Comparison of ENCODE assay signal across 12 cellular contexts in the genomic region with DNA sequence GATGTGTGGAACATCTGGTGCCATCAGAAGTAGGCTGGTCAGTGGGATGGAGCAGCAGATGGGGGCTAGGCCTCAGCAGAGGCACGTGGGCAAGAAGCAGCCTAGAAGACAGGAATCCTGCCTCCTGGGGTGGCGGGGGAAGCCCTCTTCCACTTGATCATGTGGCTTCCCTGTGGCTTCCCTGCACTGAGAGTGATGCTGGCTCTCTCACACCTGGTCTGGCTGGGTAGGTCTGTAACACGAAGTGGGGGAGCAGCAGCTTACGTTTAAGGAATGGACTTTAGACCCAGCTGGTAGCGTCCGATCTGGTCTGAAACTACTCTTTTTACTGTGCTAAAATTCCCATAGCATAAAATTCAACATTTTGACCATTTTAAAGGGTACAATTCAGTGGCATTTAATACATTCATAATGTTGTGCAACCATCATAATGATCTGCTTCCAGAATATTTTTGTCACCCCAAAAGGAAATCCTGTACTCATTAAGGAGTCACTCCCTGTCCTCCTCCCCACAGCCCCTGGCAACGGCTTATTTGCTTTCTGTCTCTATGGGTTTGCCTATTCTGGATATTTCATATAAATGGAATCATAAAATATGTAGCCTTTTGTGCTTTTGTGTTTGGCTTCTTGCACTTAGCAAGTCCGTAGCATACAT. TPM values are rescaled to one million over a fixed set of nuclear protein-coding genes. Genes with fewer than 3 reads are reported as not detected.
DNase-seq lines count a peak whose midpoint lies in the region; ATAC-seq and TF ChIP-seq lines count a peak whose summit lies in the region.
"Had no signal": no experiment of that assay in that cellular context is flagged by ENCODE, and none has a peak within 500 bp of the region (broad histone marks: within the 10 kb centered on the region; RNA-seq: fewer than 3 reads in every experiment).

No MANE protein-coding gene starts in this region.

- in situ Hi-C loops in HAP-1 (cut with MboI; ENCODE audit: low sequenced_read_pairs): no loop called here

- intact Hi-C loops in PC-9 (cut with micrococcal nuclease; ENCODE audit: unreplicated experiment): no loop called here

- H3K4me3 ChIP-seq in PC-9 (no peak overlapping the region), HAP-1 (no peak overlapping the region)
- H3K4me3 ChIP-seq: left lung, right lobe of liver had no signal

- TF ChIP-seq CTCF in PC-9 (conservative IDR thresholded peaks at IDR 0.05): no peak

- POLR2A ChIA-PET in PC-9 (lab: Charles Lee; ENCODE audit: unreplicated experiment): no interaction called here

- no peaks in the 10 kb centered on the region for H3K9me2 ChIP-seq in PC-9 (ENCODE audit: insufficient read depth)

- H3F3A ChIP-seq in PC-9 (ENCODE audit: insufficient read depth, low read depth): no peaks in the 10 kb centered on the region

- no peaks in the 10 kb centered on the region for H3K79me2 ChIP-seq in PC-9 (ENCODE audit: low read depth)

- no peaks in the 10 kb centered on the region for H3K9me3 ChIP-seq in PC-9 (ENCODE audit: insufficient read depth, low read depth)
- H3K9me3 ChIP-seq in HAP-1: no peaks in the 10 kb centered on the region
- H3K9me3 ChIP-seq: left lung, right lobe of liver had no signal

- CTCF ChIA-PET in PC-9 (lab: Charles Lee): no interaction called here

- H3K27ac ChIP-seq in PC-9: no peak overlapping the region
- H3K27ac ChIP-seq: left lung, right lobe of liver had no signal

- H3K36me3 ChIP-seq in PC-9 (ENCODE audit: low read depth) (no peaks in the 10 kb centered on the region), HAP-1 (replicated peaks) (no peaks in the 10 kb centered on the region)
- H3K36me3 ChIP-seq: left lung, right lobe of liver had no signal

- H2AFZ ChIP-seq in PC-9: no peak overlapping the region

- no TSS peak for BruUV-seq in PC-9 (replicated peaks; lab: Mats Ljungman, UMichigan)

- H3K4me1 ChIP-seq in PC-9 (replicated peaks; ENCODE audit: insufficient read depth) (no peaks in the 10 kb centered on the region), HAP-1 (no peaks in the 10 kb centered on the region)
- H3K4me1 ChIP-seq: left lung, right lobe of liver had no signal

- H3K27me3 ChIP-seq in PC-9 (ENCODE audit: insufficient read depth, low read depth) (peaks cover 23% of the 10 kb centered on the region), HAP-1 (ENCODE audit: low read depth) (peaks cover 3% of the 10 kb centered on the region; the same call in 1 of the 2 replicates)
- H3K27me3 ChIP-seq: right lobe of liver had no signal

- DNase-seq in COLO668 (lab: John Stamatoyannopoulos, UW; ENCODE audit: unreplicated experiment) (peak; percentile 76), GM19238 (ENCODE audit: insufficient read length, low spot score) (peak; percentile 34), SW480 (ENCODE audit: low spot score) (peak; percentile 49), PC-9 (no peak), NCI-H1436 treated with DMSO at 0.1 percent for 48 hours (lab: John Stamatoyannopoulos, UW) (no peak), HAP-1 (ENCODE audit: low spot score in 2 of 2) (no peak), EL (no peak)
- DNase-seq: erythroblast, KBM-7, left lung, right lobe of liver had no signal

- peak; percentile 42 for ATAC-seq in HG02884 (IDR thresholded peaks at IDR 0.05; ENCODE audit: unreplicated experiment)
- ATAC-seq: left lung had no signal

- H3K4me2 ChIP-seq in PC-9: no peak overlapping the region

- H4K20me1 ChIP-seq in PC-9 (ENCODE audit: insufficient read depth): no peaks in the 10 kb centered on the region

RNA-seq across cellular contexts. Expression of a gene that starts 21.7 kb away (rescaled TPM):
- total RNA-seq in PC-9 (2021): not detected in 2 replicates
- total RNA-seq: right lobe of liver had no signal

RNA-seq across cellular contexts. Expression of a gene that starts 43.9 kb away (rescaled TPM):
- 0.33 and 0.63 TPM in 2 replicates for total RNA-seq in PC-9 (2021)

Comparison
In these comparisons a context has a peak if more than half of its experiments do, and no peak if none do; other contexts are left out.
1. DNase-seq: peak in COLO668 (single experiment), GM19238 (single experiment) and SW480 (single experiment); none in PC-9 (0 of 2), NCI-H1436 treated with DMSO at 0.1 percent for 48 hours (single experiment), HAP-1 (0 of 2) and EL (single experiment).